In the genomic region with DNA sequence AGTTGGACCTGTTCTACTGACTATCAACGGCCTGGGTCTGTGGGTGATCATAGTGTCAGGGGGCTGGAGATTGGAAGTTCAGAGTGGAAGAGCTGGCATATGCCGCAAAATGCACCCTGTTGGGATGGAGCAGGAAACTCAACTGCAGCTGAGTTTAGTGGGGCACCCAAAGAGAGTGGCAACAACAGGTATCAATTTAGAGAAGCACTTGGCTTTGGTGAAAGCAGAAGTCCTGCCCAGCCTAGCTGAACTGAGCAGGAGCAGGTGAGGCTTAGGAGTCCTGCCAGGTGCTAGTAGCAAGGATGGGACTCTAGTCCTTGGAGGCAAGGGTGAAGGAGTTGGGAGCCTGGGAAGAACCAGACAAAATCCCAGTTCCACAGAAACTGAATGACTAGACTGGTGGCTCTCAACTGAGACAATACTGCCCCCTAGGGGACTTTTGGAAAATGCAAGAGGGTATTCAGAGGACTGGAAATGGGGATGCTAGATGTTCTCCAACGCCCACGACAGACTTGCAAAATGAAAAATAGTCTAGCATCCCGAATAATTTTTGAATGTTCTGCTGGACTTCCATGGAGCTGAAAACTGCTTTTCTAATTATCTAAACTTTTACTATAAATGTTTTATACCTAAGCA, we compare ENCODE assay signal across 8 cellular contexts. TPM values are rescaled to one million over a fixed set of nuclear protein-coding genes. Genes with fewer than 3 reads are reported as not detected.
DNase-seq lines count a peak whose midpoint lies in the region; ATAC-seq and TF ChIP-seq lines count a peak whose summit lies in the region.

No MANE protein-coding gene starts in this region.

- intact Hi-C loops in A673 (cut with micrococcal nuclease; ENCODE audit: unreplicated experiment), result loop anchor here (1.0 kb wide), 1 partner anchor 248 kb away; no protein-coding TSS in a partner anchor
- intact Hi-C loops in head of caudate nucleus (cut with DNase I), result loop anchor here (5.0 kb wide), 1 partner anchor 246 kb away; no protein-coding TSS in a partner anchor
- intact Hi-C loops in sigmoid colon (cut with DNase I), result no loop called here

- H3K4me3 ChIP-seq in A673 (ENCODE audit: low read depth, low read length, poor library complexity, severe bottlenecking) (no peak overlapping the region), sigmoid colon (no peak overlapping the region)

- ATAC-seq in activated naive CD4-positive, alpha-beta T cell treated with anti-CD3 and anti-CD28 coated beads, Interleukin-2, amount 50 U/mL, for 72 hours, result peak; percentile 43 to 56
- no peak for ATAC-seq in GM21423 (IDR thresholded peaks at IDR 0.05; ENCODE audit: unreplicated experiment)

- POLR2A ChIA-PET in A673 (lab: Charles Lee; ENCODE audit: low non-redundant PET), result no interaction called here
- POLR2A ChIA-PET in RWPE1 (lab: Yijun Ruan, JAX; ENCODE audit: low non-redundant PET), result no interaction called here

- DNase-seq in A673 (ENCODE audit: low spot score) (peak; percentile 76), KG1 (lab: John Stamatoyannopoulos, UW) (peak; percentile 12), RWPE1 (ENCODE audit: low spot score) (peak; percentile 29), head of caudate nucleus (peak in 28 of 42 donors; percentile 13 to 86 (median 64)), sigmoid colon (no peak)
- DNase-seq in activated naive CD4-positive, alpha-beta T cell treated with anti-CD3 and anti-CD28 coated beads, Interleukin-2, amount 50 U/mL, for 72 hours (ENCODE audit: low spot score in 2 of 2), result peak in 1 of 2 donors; percentile 57

- no peaks in the 10 kb centered on the region for H3K36me3 Mint-ChIP-seq in activated naive CD4-positive, alpha-beta T cell treated with anti-CD3 and anti-CD28 coated beads, Interleukin-2, amount 50 U/mL, for 72 hours

- no peaks in the 10 kb centered on the region for H3K36me3 ChIP-seq in A673 (ENCODE audit: insufficient read depth, low read length, poor library complexity, severe bottlenecking)
- no peaks in the 10 kb centered on the region for H3K36me3 ChIP-seq in sigmoid colon

- TF ChIP-seq CTCF in A673 (conservative IDR thresholded peaks at IDR 0.05; ENCODE audit: low read depth, low read length) (peak; percentile 74), GM12872 (IDR thresholded peaks at IDR 0.05; ENCODE audit: insufficient read depth, low read depth, low read length) (peak; percentile 64), RWPE1 (conservative IDR thresholded peaks at IDR 0.05; ENCODE audit: low read depth) (peak; percentile 57), sigmoid colon (IDR thresholded peaks at IDR 0.05) (peak; percentile 14 to 57 (median 50))

- no peaks in the 10 kb centered on the region for H3K27me3 ChIP-seq in A673 (replicated peaks; ENCODE audit: insufficient read depth, low read depth, low read length, poor library complexity)
- H3K27me3 ChIP-seq in sigmoid colon, result no peaks in the 10 kb centered on the region

- no peak for TF ChIP-seq EP300 in sigmoid colon (IDR thresholded peaks at IDR 0.05)

- H3K27ac Mint-ChIP-seq in activated naive CD4-positive, alpha-beta T cell treated with anti-CD3 and anti-CD28 coated beads, Interleukin-2, amount 50 U/mL, for 72 hours, result no peak overlapping the region

- CTCF ChIA-PET in A673 (lab: Charles Lee) (interaction anchor here (1.4 to 1.6 kb wide), 2 partner anchors 240 to 262 kb away, joined by 4 to 6 read pairs; no protein-coding TSS in a partner anchor), RWPE1 (lab: Yijun Ruan, JAX) (interaction anchor here (0.5 to 1.3 kb wide), 6 partner anchors 85 to 664 kb away, joined by 3 to 7 read pairs (median 4); no protein-coding TSS in a partner anchor)

- H3K27ac ChIP-seq in A673 (ENCODE audit: low read depth, low read length, poor library complexity, severe bottlenecking), result no peak overlapping the region
- peak overlapping the region; percentile 55 for H3K27ac ChIP-seq in RWPE1
- H3K27ac ChIP-seq in sigmoid colon, result no peak overlapping the region

- no TSS peak for BruUV-seq in A673 (replicated peaks; lab: Mats Ljungman, UMichigan)

- no peak for TF ChIP-seq POLR2A in sigmoid colon (IDR thresholded peaks at IDR 0.05)

- no peaks in the 10 kb centered on the region for H3K4me1 ChIP-seq in A673 (ENCODE audit: insufficient read depth, low read length, poor library complexity, severe bottlenecking)
- peaks cover 0 to 2% (median 0%) of the 10 kb centered on the region in 4 donors for H3K4me1 ChIP-seq in sigmoid colon

- H3K9me3 Mint-ChIP-seq in activated naive CD4-positive, alpha-beta T cell treated with anti-CD3 and anti-CD28 coated beads, Interleukin-2, amount 50 U/mL, for 72 hours, result no peaks in the 10 kb centered on the region

- H3K9me3 ChIP-seq in A673 (ENCODE audit: low read depth, low read length, poor library complexity, severe bottlenecking) (no peaks in the 10 kb centered on the region), sigmoid colon (no peaks in the 10 kb centered on the region)

- 37 to 41% methylated on average over 5 of the region's 5 CpGs for WGBS in sigmoid colon, 2 donors

RNA-seq across cellular contexts. Expression of a gene that starts 49.4 kb away (rescaled TPM):
- total RNA-seq in A673 (2021) (0.13 and 0.70 TPM in 2 replicates), sigmoid colon (under 1 TPM in 2 of 4 donors, not detected in 2; under 0.01 to 0.28 TPM)
- total RNA-seq in activated naive CD4-positive, alpha-beta T cell treated with anti-CD3 and anti-CD28 coated beads, Interleukin-2, amount 50 U/mL, for 72 hours, result under 1 TPM in 1 of 2 donors, not detected in 1; 0.04 TPM
- under 1 TPM in 1 of 3 donors, not detected in 2; 0.03 TPM for polyA plus RNA-seq in sigmoid colon
